In genomic region chr13:31225998-31226675, GRCh38 we compare ENCODE assay signal across 2 cellular contexts.
TF ChIP-seq lines count a peak whose summit lies in the region.

No MANE protein-coding gene starts in this region.

TF ChIP-seq in GM23338, 12 proteins besides CTCF, POLR2A, EP300 and RAD21:
- TF ChIP-seq ZNF331 (CRISPR knock-in tag; IDR thresholded peaks at IDR 0.05; ENCODE audit: low read depth) (no peak), ETS1 (IDR thresholded peaks at IDR 0.05) (no peak), JUNB (IDR thresholded peaks at IDR 0.05; ENCODE audit: unreplicated experiment) (no peak), ZNF114 (CRISPR knock-in tag; IDR thresholded peaks at IDR 0.05) (no peak), EZH2phosphoT487 (IDR thresholded peaks at IDR 0.05; ENCODE audit: unreplicated experiment) (no peak), POLR2AphosphoS5 (IDR thresholded peaks at IDR 0.05; ENCODE audit: low read depth) (no peak), STAT1 (IDR thresholded peaks at IDR 0.05; ENCODE audit: unreplicated experiment) (no peak), NANOG (IDR thresholded peaks at IDR 0.05; ENCODE audit: borderline replicate concordance) (no peak), REST (IDR thresholded peaks at IDR 0.05; ENCODE audit: unreplicated experiment) (no peak), EZH2 (IDR thresholded peaks at IDR 0.05; ENCODE audit: low read depth, unreplicated experiment) (no peak), CREB1 (CRISPR knock-in tag; IDR thresholded peaks at IDR 0.05; ENCODE audit: low read depth) (no peak), ZNF462 (CRISPR knock-in tag; IDR thresholded peaks at IDR 0.05) (no peak)
TF ChIP-seq in GM23338: peak in this region for 0.

TF ChIP-seq in H1, 55 proteins besides CTCF, POLR2A, EP300 and RAD21:
- TF ChIP-seq FOSL1 (IDR thresholded peaks at IDR 0.05; ENCODE audit: insufficient read depth, low read depth, low read length): no peak
- no peak for TF ChIP-seq POU5F1 (IDR thresholded peaks at IDR 0.05; ENCODE audit: low read depth, low read length)
- TF ChIP-seq EGR1 (IDR thresholded peaks at IDR 0.05; ENCODE audit: borderline replicate concordance, low read depth, low read length): no peak
- no peak for TF ChIP-seq RFX5 (IDR thresholded peaks at IDR 0.05; ENCODE audit: borderline replicate concordance, low read depth, low read length)
- TF ChIP-seq TEAD4 (IDR thresholded peaks at IDR 0.05; ENCODE audit: low read depth, low read length): peak; percentile 60; the same call in 1 of the 2 replicates
- no peak for TF ChIP-seq KDM4A (IDR thresholded peaks at IDR 0.05; ENCODE audit: low read depth, low read length, severe bottlenecking)
- no peak for TF ChIP-seq CEBPB (IDR thresholded peaks at IDR 0.05; ENCODE audit: low read depth, low read length)
- TF ChIP-seq SP2 (IDR thresholded peaks at IDR 0.05; ENCODE audit: low read length): no peak
- 0 out of 2 replicates have a peak, but pooled peaks have one; percentile 21 for TF ChIP-seq RBBP5 (IDR thresholded peaks at IDR 0.05; ENCODE audit: borderline replicate concordance, low read depth, low read length)
- TF ChIP-seq RNF2 (IDR thresholded peaks at IDR 0.05; ENCODE audit: borderline replicate concordance, low read depth, low read length, missing control alignments, poor library complexity, severe bottlenecking): no peak
- no peak for TF ChIP-seq BCL11A (IDR thresholded peaks at IDR 0.05; ENCODE audit: low read depth in 2 of 2, low read length in 2 of 2)
